Comparison of ENCODE assay signal across 11 cellular contexts in the genomic region with DNA sequence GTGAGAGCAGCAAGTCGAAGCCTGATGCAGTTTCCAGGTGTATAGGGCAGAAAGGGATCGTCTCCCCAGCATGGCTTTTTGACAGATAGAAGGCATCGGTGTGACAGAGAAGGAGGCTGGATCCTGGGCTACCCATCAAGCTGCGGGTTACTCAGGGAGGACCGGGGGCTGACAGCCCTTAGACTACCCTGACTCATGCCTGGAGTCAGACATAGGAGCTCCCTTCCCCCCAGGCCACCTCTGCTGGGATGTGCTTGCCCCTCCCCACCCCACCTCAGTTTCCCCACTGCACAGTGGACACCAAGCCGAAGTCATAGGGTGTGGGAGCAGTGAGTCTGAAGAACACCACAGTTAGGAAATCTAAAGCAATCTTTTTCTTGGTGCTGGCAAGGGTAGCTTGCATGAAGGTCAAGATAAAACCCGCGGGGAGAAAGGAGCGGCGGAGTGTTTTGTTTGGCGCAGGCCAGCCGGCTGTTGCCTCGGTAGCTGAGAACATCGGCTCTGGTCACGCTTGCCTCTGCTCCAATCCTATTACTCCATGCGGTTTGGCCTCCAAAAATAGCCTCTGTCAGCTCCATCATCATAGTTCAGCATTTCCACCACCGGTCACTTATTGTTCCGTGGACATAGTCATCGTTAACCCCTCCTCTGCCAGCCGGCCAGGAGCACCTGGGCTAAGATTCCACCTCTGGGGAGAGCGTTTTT.
DNase-seq lines count a peak whose midpoint lies in the region; ATAC-seq and TF ChIP-seq lines count a peak whose summit lies in the region.
"Had no signal": no experiment of that assay in that cellular context is flagged by ENCODE, and none has a peak within 500 bp of the region (broad histone marks: within the 10 kb centered on the region; RNA-seq: fewer than 3 reads in every experiment).

No MANE protein-coding gene starts in this region.

- intact Hi-C loops in breast epithelium (cut with DNase I; ENCODE audit: low total_unique reads) = no loop called here
- intact Hi-C loops in left ventricle myocardium superior (cut with micrococcal nuclease) = no loop called here

- TF ChIP-seq POLR2A in breast epithelium (IDR thresholded peaks at IDR 0.05) = no peak

- H3K9me3 ChIP-seq in breast epithelium = no peaks in the 10 kb centered on the region

- H3K27ac ChIP-seq in breast epithelium = peak overlapping the region; percentile 26 to 40
- H3K27ac ChIP-seq: C4-2B had no signal

- no peaks in the 10 kb centered on the region for H3K36me3 ChIP-seq in breast epithelium

- H3K4me3 ChIP-seq in breast epithelium = no peak overlapping the region
- H3K4me3 ChIP-seq in skeletal muscle cell (ENCODE audit: low read depth, low read length) = no peak overlapping the region

- POLR2A ChIA-PET in WTC11 (lab: Charles Lee) = no interaction called here

- peak; percentile 93 for ATAC-seq in left ventricle myocardium superior
- no peak for ATAC-seq in HG02798 (IDR thresholded peaks at IDR 0.05; ENCODE audit: poor library complexity, unreplicated experiment)
- ATAC-seq in GM19452 (IDR thresholded peaks at IDR 0.05; ENCODE audit: unreplicated experiment) = no peak
- no peak for ATAC-seq in WTC11
- ATAC-seq: activated CD8-positive, alpha-beta T cell treated with anti-CD3 and anti-CD28 coated beads for 36 hours had no signal

- H3K27ac Mint-ChIP-seq in WTC11 = no peak overlapping the region
- H3K27ac Mint-ChIP-seq: activated CD8-positive, alpha-beta T cell treated with anti-CD3 and anti-CD28 coated beads for 36 hours; activated naive CD4-positive, alpha-beta T cell treated with anti-CD3 and anti-CD28 coated beads, Interleukin-2, amount 50 U/mL, for 24 hours had no signal

- no peaks in the 10 kb centered on the region for H3K36me3 Mint-ChIP-seq in WTC11
- H3K36me3 Mint-ChIP-seq: activated naive CD4-positive, alpha-beta T cell treated with anti-CD3 and anti-CD28 coated beads, Interleukin-2, amount 50 U/mL, for 24 hours had no signal

- no peaks in the 10 kb centered on the region for H3K27me3 ChIP-seq in breast epithelium

- no peaks in the 10 kb centered on the region for H3K9me3 Mint-ChIP-seq in WTC11
- H3K9me3 Mint-ChIP-seq: activated CD8-positive, alpha-beta T cell treated with anti-CD3 and anti-CD28 coated beads for 36 hours; activated naive CD4-positive, alpha-beta T cell treated with anti-CD3 and anti-CD28 coated beads, Interleukin-2, amount 50 U/mL, for 24 hours had no signal

- H3K4me3 Mint-ChIP-seq in WTC11 = no peak overlapping the region
- H3K4me3 Mint-ChIP-seq: activated CD8-positive, alpha-beta T cell treated with anti-CD3 and anti-CD28 coated beads for 36 hours; activated naive CD4-positive, alpha-beta T cell treated with anti-CD3 and anti-CD28 coated beads, Interleukin-2, amount 50 U/mL, for 24 hours had no signal

- H3K4me1 ChIP-seq in breast epithelium = no peaks in the 10 kb centered on the region

- CTCF ChIA-PET in WTC11 (lab: Charles Lee) = interaction anchor here (0.6 to 3.5 kb wide), 2 partner anchors 14 to 114 kb away, joined by 3 to 26 read pairs; no protein-coding TSS in a partner anchor

- H3K27me3 Mint-ChIP-seq in WTC11 (ENCODE audit: low read depth) = peaks cover 2% of the 10 kb centered on the region; the same call in 1 of the 2 replicates

- H3K4me1 Mint-ChIP-seq in WTC11 = peaks cover 7% of the 10 kb centered on the region
- H3K4me1 Mint-ChIP-seq: activated naive CD4-positive, alpha-beta T cell treated with anti-CD3 and anti-CD28 coated beads, Interleukin-2, amount 50 U/mL, for 24 hours had no signal

- TF ChIP-seq CTCF in breast epithelium (IDR thresholded peaks at IDR 0.05) = no peak
- no peak for TF ChIP-seq CTCF in WTC11 (IDR thresholded peaks at IDR 0.05)

- DNase-seq in GOT3 (lab: John Stamatoyannopoulos, UW) = peak; percentile 74
- DNase-seq in breast epithelium (ENCODE audit: low spot score in 2 of 2) = peak; percentile 55 to 76
- peak; percentile 89 for DNase-seq in left ventricle myocardium superior
- peak; percentile 69 for DNase-seq in skeletal muscle cell (ENCODE audit: low read depth)
- no peak for DNase-seq in NCI-H146 treated with DMSO at 0.1 percent for 48 hours (lab: John Stamatoyannopoulos, UW; ENCODE audit: unreplicated experiment)
- no peak for DNase-seq in WTC11 (ENCODE audit: low spot score)
- DNase-seq: activated CD8-positive, alpha-beta T cell treated with anti-CD3 and anti-CD28 coated beads for 36 hours had no signal

TF ChIP-seq in WTC11, 78 proteins besides CTCF, POLR2A, EP300 and RAD21 (continues in another document):
- TF ChIP-seq ESRRA (CRISPR knock-in tag; IDR thresholded peaks at IDR 0.05; ENCODE audit: borderline replicate concordance) = no peak
- TF ChIP-seq, protein P1, sequence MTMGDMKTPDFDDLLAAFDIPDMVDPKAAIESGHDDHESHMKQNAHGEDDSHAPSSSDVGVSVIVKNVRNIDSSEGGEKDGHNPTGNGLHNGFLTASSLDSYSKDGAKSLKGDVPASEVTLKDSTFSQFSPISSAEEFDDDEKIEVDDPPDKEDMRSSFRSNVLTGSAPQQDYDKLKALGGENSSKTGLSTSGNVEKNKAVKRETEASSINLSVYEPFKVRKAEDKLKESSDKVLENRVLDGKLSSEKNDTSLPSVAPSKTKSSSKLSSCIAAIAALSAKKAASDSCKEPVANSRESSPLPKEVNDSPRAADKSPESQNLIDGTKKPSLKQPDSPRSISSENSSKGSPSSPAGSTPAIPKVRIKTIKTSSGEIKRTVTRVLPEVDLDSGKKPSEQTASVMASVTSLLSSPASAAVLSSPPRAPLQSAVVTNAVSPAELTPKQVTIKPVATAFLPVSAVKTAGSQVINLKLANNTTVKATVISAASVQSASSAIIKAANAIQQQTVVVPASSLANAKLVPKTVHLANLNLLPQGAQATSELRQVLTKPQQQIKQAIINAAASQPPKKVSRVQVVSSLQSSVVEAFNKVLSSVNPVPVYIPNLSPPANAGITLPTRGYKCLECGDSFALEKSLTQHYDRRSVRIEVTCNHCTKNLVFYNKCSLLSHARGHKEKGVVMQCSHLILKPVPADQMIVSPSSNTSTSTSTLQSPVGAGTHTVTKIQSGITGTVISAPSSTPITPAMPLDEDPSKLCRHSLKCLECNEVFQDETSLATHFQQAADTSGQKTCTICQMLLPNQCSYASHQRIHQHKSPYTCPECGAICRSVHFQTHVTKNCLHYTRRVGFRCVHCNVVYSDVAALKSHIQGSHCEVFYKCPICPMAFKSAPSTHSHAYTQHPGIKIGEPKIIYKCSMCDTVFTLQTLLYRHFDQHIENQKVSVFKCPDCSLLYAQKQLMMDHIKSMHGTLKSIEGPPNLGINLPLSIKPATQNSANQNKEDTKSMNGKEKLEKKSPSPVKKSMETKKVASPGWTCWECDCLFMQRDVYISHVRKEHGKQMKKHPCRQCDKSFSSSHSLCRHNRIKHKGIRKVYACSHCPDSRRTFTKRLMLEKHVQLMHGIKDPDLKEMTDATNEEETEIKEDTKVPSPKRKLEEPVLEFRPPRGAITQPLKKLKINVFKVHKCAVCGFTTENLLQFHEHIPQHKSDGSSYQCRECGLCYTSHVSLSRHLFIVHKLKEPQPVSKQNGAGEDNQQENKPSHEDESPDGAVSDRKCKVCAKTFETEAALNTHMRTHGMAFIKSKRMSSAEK (CRISPR knock-in tag; IDR thresholded peaks at IDR 0.05; ENCODE audit: borderline replicate concordance) = no peak
- no peak for TF ChIP-seq NR1H2 (CRISPR knock-in tag; IDR thresholded peaks at IDR 0.05)
- no peak for TF ChIP-seq ATF3 (CRISPR knock-in tag; conservative IDR thresholded peaks at IDR 0.05)
- no peak for TF ChIP-seq IRF2 (CRISPR knock-in tag; IDR thresholded peaks at IDR 0.05; ENCODE audit: borderline replicate concordance, low read depth)
- no peak for TF ChIP-seq ZBTB21 (CRISPR knock-in tag; IDR thresholded peaks at IDR 0.05; ENCODE audit: borderline replicate concordance)
- TF ChIP-seq JAZF1 (CRISPR knock-in tag; IDR thresholded peaks at IDR 0.05) = no peak
- TF ChIP-seq ZNF281 (CRISPR knock-in tag; IDR thresholded peaks at IDR 0.05) = no peak
- no peak for TF ChIP-seq ERG (CRISPR knock-in tag; IDR thresholded peaks at IDR 0.05)
- no peak for TF ChIP-seq ZNF232 (CRISPR knock-in tag; IDR thresholded peaks at IDR 0.05)
- no peak for TF ChIP-seq SMAD4 (CRISPR knock-in tag; IDR thresholded peaks at IDR 0.05)
- no peak for TF ChIP-seq ZNF396 (CRISPR knock-in tag; IDR thresholded peaks at IDR 0.05; ENCODE audit: borderline replicate concordance)

Comparison
In these comparisons a context has a peak if more than half of its experiments do, and no peak if none do; other contexts are left out.
1. DNase-seq: peak in GOT3 (single experiment), breast epithelium (2 of 2), left ventricle myocardium superior (single experiment) and skeletal muscle cell (single experiment); none in NCI-H146 treated with DMSO at 0.1 percent for 48 hours (single experiment) and WTC11 (single experiment).